In the genomic region with DNA sequence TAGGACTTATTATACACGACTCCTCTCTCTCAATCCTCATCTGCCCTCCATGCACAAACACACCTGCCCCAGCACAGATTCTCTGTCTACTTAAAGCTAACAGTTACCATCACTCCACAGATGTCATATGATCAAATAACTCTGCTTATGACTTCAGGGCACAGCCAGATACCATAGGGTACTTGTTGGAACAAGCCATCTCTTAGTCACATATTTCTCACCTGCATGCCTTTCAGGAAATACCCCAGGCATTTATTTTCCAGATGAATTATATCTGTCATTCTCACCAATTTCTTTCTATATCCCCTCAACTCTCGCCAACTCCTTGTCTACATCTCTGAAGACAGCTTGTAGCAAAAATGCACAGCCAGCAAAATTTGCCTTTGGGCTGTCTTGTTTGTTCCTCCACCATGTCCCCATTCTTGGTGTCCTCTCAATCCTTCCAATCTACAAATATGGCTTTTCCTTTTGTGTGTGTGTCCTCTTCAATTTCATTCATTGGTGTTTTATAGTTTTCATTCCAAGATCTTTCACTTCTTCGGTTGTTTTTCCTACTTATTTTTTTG, we compare ENCODE assay signal across 17 cellular contexts.
A peak's percentile ranks its signal among the peaks of the same experiment; 100 is the strongest.
DNase-seq lines count a peak whose midpoint lies in the region; ATAC-seq, FAIRE-seq and TF ChIP-seq lines count a peak whose summit lies in the region.
"Had no signal": no experiment of that assay in that cellular context is flagged by ENCODE, and none has a peak within 500 bp of the region (broad histone marks: within the 10 kb centered on the region; RNA-seq: fewer than 3 reads in every experiment).

No MANE protein-coding gene starts in this region.

- no peak for TF ChIP-seq EP300 in K562 (IDR thresholded peaks at IDR 0.05; ENCODE audit: low read length)

- no peaks in the 10 kb centered on the region for H3K27me3 Mint-ChIP-seq in mesothelial cell of epicardium (ENCODE audit: low read depth)

- H3K4me2 ChIP-seq in K562 (ENCODE audit: insufficient read depth, low read length): no peak overlapping the region
- H3K4me2 ChIP-seq in hepatocyte: no peak overlapping the region

- peak overlapping the region; percentile 52 for H3K27ac Mint-ChIP-seq in mesothelial cell of epicardium

- TF ChIP-seq CTCF in K562 (IDR thresholded peaks at IDR 0.05 in 2 of 3, conservative IDR thresholded peaks at IDR 0.05 in 1 of 3; ENCODE audit: insufficient read depth in 2 of 3, low read depth in 1 of 3, low read length in 3 of 3): no peak
- TF ChIP-seq CTCF in mesothelial cell of epicardium (IDR thresholded peaks at IDR 0.05; ENCODE audit: unreplicated experiment): no peak
- TF ChIP-seq CTCF in hepatocyte (IDR thresholded peaks at IDR 0.05; ENCODE audit: poor library complexity): no peak

- no peak overlapping the region for H3K4me3 Mint-ChIP-seq in mesothelial cell of epicardium
- H3K4me3 Mint-ChIP-seq: H9 had no signal

- ATAC-seq in K562: no peak
- no peak for ATAC-seq in HG03442 (IDR thresholded peaks at IDR 0.05; ENCODE audit: unreplicated experiment)

- peaks cover 4% of the 10 kb centered on the region for H3K4me1 Mint-ChIP-seq in mesothelial cell of epicardium

- no peaks in the 10 kb centered on the region for H3K9me3 ChIP-seq in K562 (replicated peaks; ENCODE audit: control insufficient read depth, insufficient read depth, low read depth, low read length)
- no peaks in the 10 kb centered on the region for H3K9me3 ChIP-seq in hepatocyte (ENCODE audit: low read depth)
- H3K9me3 ChIP-seq: SJCRH30 had no signal

- POLR2A ChIA-PET in K562 (lab: Yijun Ruan, JAX): no interaction called here

- peaks cover 13% of the 10 kb centered on the region for H3K9me3 Mint-ChIP-seq in mesothelial cell of epicardium

- H3K27ac ChIP-seq in K562 (ENCODE audit: extremely low read depth, low read depth, low read length): no peak overlapping the region
- no peak overlapping the region for H3K27ac ChIP-seq in hepatocyte
- H3K27ac ChIP-seq: SJCRH30 had no signal

- no peak for TF ChIP-seq POLR2A in K562 (conservative IDR thresholded peaks at IDR 0.05)

- H3K4me3 ChIP-seq in K562: no peak overlapping the region
- no peak overlapping the region for H3K4me3 ChIP-seq in hepatocyte
- H3K4me3 ChIP-seq: SJCRH30 had no signal

- H3K9me2 ChIP-seq in hepatocyte (replicated peaks; ENCODE audit: insufficient read depth): no peaks in the 10 kb centered on the region

- H3K79me2 ChIP-seq in K562 (ENCODE audit: control insufficient read depth, insufficient read depth, low read length) (no peaks in the 10 kb centered on the region), hepatocyte (no peaks in the 10 kb centered on the region)

- 0% methylated on average over 3 of the region's 3 CpGs for WGBS in K562 (ENCODE audit: insufficient coverage, low coverage, missing lambda C conversion rate)
- WGBS in hepatocyte (ENCODE audit: low lambda C conversion rate, missing lambda C conversion rate): 93% methylated on average over 3 of the region's 3 CpGs

- H3K27me3 ChIP-seq in K562 (ENCODE audit: control insufficient read depth in 2 of 2, insufficient read depth in 2 of 2, low read length in 2 of 2): peaks cover 0 to 10% of the 10 kb centered on the region in 2 experiments; a peak in 2 of 5 replicates
- no peaks in the 10 kb centered on the region for H3K27me3 ChIP-seq in hepatocyte
- H3K27me3 ChIP-seq: SJCRH30 had no signal

- H3K36me3 ChIP-seq in K562 (ENCODE audit: control insufficient read depth, insufficient read depth, low read length): no peaks in the 10 kb centered on the region
- no peaks in the 10 kb centered on the region for H3K36me3 ChIP-seq in hepatocyte (replicated peaks; ENCODE audit: insufficient read depth, low read depth)
- H3K36me3 ChIP-seq: SJCRH30 had no signal

- peak; percentile 13 for DNase-seq in NCI-H345 (lab: John Stamatoyannopoulos, UW)
- DNase-seq in NCI-H345 treated with DMSO at 0.1 percent for 48 hours (lab: John Stamatoyannopoulos, UW; ENCODE audit: unreplicated experiment): no peak
- DNase-seq in NCI-H146 (lab: John Stamatoyannopoulos, UW): peak; percentile 57
- DNase-seq in K562 (ENCODE audit: extremely low read depth in 1 of 4, low spot score in 3 of 4): no peak
- no peak for DNase-seq in mesothelial cell of epicardium (ENCODE audit: low spot score in 2 of 2, unreplicated experiment in 2 of 2)
- DNase-seq in anterior cingulate cortex (lab: John Stamatoyannopoulos, UW): no peak
- no peak for DNase-seq in hepatocyte (ENCODE audit: low spot score)
- DNase-seq: C1 segment of cervical spinal cord, H9, NCI-H1436 treated with DMSO at 0.1 percent for 48 hours, NCI-H2081 treated with DMSO at 0.1 percent for 48 hours, NCI-H446, NCI-H748 treated with DMSO at 0.1 percent for 48 hours, RPMI8226, SJCRH30 had no signal

- intact Hi-C loops in K562 (cut with micrococcal nuclease): no loop called here

- TF ChIP-seq RAD21 in K562 (CRISPR knock-in tag; conservative IDR thresholded peaks at IDR 0.05 in 1 of 2, IDR thresholded peaks at IDR 0.05 in 1 of 2): no peak

- H3K4me1 ChIP-seq in K562 (replicated peaks in 1 of 2; ENCODE audit: control insufficient read depth in 2 of 2, insufficient read depth in 2 of 2, low read length in 2 of 2) (no peaks in the 10 kb centered on the region), hepatocyte (ENCODE audit: insufficient read depth) (no peaks in the 10 kb centered on the region)
- H3K4me1 ChIP-seq: SJCRH30 had no signal

- no peaks in the 10 kb centered on the region for H3K9me1 ChIP-seq in K562 (ENCODE audit: control insufficient read depth, insufficient read depth, low read length)

- H2AFZ ChIP-seq in K562 (ENCODE audit: low read depth, low read length) (no peak overlapping the region), hepatocyte (no peak overlapping the region)

- in situ Hi-C loops in K562 (cut with MboI): no loop called here

- CTCF ChIA-PET in K562 (lab: Yijun Ruan, JAX; ENCODE audit: low intra/inter-chr PET ratio): no interaction called here

- no peak overlapping the region for H3K9ac ChIP-seq in K562 (ENCODE audit: insufficient read depth in 1 of 2, low read depth in 2 of 2, low read length in 2 of 2)

- H4K20me1 ChIP-seq in K562 (replicated peaks; ENCODE audit: control insufficient read depth, insufficient read depth, low read length) (no peaks in the 10 kb centered on the region), hepatocyte (ENCODE audit: insufficient read depth, poor library complexity, severe bottlenecking) (no peaks in the 10 kb centered on the region)

- peaks cover 5% of the 10 kb centered on the region for H3K36me3 Mint-ChIP-seq in mesothelial cell of epicardium

- BruUV-seq in K562 (replicated peaks; lab: Mats Ljungman, UMichigan): no TSS peak

- FAIRE-seq in K562 (lab: Jason Lieb, UNC): no peak
- FAIRE-seq: A204.1 had no signal

TF ChIP-seq in K562, 482 proteins besides CTCF, POLR2A, EP300 and RAD21:
- peak; percentile 80 for TF ChIP-seq ZNF316 (IDR thresholded peaks at IDR 0.05)
- TF ChIP-seq ETS2 (tag; IDR thresholded peaks at IDR 0.05; ENCODE audit: borderline replicate concordance, poor library complexity, severe bottlenecking): no peak
- peak; percentile 65 for TF ChIP-seq MAFK (IDR thresholded peaks at IDR 0.05; ENCODE audit: low read length)
- TF ChIP-seq, protein P1, sequence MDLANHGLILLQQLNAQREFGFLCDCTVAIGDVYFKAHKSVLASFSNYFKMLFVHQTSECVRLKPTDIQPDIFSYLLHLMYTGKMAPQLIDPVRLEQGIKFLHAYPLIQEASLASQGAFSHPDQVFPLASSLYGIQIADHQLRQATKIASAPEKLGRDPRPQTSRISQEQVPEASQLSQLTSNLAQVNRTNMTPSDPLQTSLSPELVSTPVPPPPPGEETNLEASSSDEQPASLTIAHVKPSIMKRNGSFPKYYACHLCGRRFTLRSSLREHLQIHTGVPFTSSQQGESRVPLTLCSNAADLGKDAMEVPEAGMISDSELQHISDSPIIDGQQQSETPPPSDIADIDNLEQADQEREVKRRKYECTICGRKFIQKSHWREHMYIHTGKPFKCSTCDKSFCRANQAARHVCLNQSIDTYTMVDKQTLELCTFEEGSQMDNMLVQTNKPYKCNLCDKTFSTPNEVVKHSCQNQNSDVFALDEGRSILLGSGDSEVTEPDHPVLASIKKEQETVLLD (IDR thresholded peaks at IDR 0.05): no peak
- peak; percentile 63 for TF ChIP-seq MAFF (IDR thresholded peaks at IDR 0.05; ENCODE audit: low read length)
- TF ChIP-seq MAFG (tag; conservative IDR thresholded peaks at IDR 0.05): peak; percentile 61
- peak; percentile 66 for TF ChIP-seq C11orf30 (IDR thresholded peaks at IDR 0.05; ENCODE audit: low read depth)

Comparison
In these comparisons a context has a peak if more than half of its experiments do, and no peak if none do; other contexts are left out.
1. DNase-seq: peak in NCI-H345 (single experiment) and NCI-H146 (single experiment); none in NCI-H345 treated with DMSO at 0.1 percent for 48 hours (single experiment), K562 (0 of 4), mesothelial cell of epicardium (0 of 2), anterior cingulate cortex (0 of 58) and hepatocyte (single experiment).